In genomic region chr18:54957987-54958386, GRCh38 we compare ENCODE assay signal across 18 cellular contexts. TPM values are rescaled to one million over a fixed set of nuclear protein-coding genes. Genes with fewer than 3 reads are reported as not detected.
DNase-seq lines count a peak whose midpoint lies in the region; ATAC-seq, FAIRE-seq and TF ChIP-seq lines count a peak whose summit lies in the region.
"Had no signal": no experiment of that assay in that cellular context is flagged by ENCODE, and none has a peak within 500 bp of the region (broad histone marks: within the 10 kb centered on the region; RNA-seq: fewer than 3 reads in every experiment).

No MANE protein-coding gene starts in this region.

- H3K4me1 Mint-ChIP-seq in astrocyte (ENCODE audit: low read depth, unreplicated experiment), result peaks cover 7% of the 10 kb centered on the region

- peak overlapping the region; percentile 85 for H3K4me2 ChIP-seq in astrocyte (ENCODE audit: low read length)

- no peaks in the 10 kb centered on the region for H3K79me2 ChIP-seq in astrocyte (ENCODE audit: insufficient read depth, low read length)

- CTCF ChIA-PET in HEK293T (lab: Yijun Ruan, JAX), result no interaction called here

- no peaks in the 10 kb centered on the region for H3K27me3 ChIP-seq in astrocyte (ENCODE audit: insufficient read depth, low read length)

- no peak overlapping the region for H3K27ac ChIP-seq in astrocyte (ENCODE audit: low read depth, low read length)

- intact Hi-C loops in sciatic nerve (cut with DNase I), result no loop called here

- ATAC-seq in sciatic nerve (peak; percentile 60), GM19328 (IDR thresholded peaks at IDR 0.05; ENCODE audit: unreplicated experiment) (no peak)
- ATAC-seq: esophagus mucosa; natural killer cell treated with Interleukin-12 subunit alpha and Interleukin-12 subunit beta and Interleukin-15 and Interleukin-18, amount 100 ng/mL, for 72 hours had no signal

- no peak overlapping the region for H2AFZ ChIP-seq in astrocyte (ENCODE audit: low read depth, low read length)

- H3K4me3 Mint-ChIP-seq in astrocyte (ENCODE audit: unreplicated experiment), result peak overlapping the region; percentile 85
- H3K4me3 Mint-ChIP-seq: immature natural killer cell; natural killer cell treated with Interleukin-12 subunit alpha and Interleukin-12 subunit beta and Interleukin-15 and Interleukin-18, amount 100 ng/mL, for 72 hours; T-helper 1 cell treated with Interleukin-12 subunit alpha and Interleukin-12 subunit beta and Interleukin-4 antibody, amounts not matched to agents 30 μg/mL and 1 μg/mL, for 36 hours had no signal

- H3K4me3 ChIP-seq in astrocyte (ENCODE audit: insufficient read depth, low read depth, low read length), result no peak overlapping the region

- H3K9me3 Mint-ChIP-seq in astrocyte (ENCODE audit: unreplicated experiment), result no peaks in the 10 kb centered on the region
- H3K9me3 Mint-ChIP-seq: activated T-helper 2 cell treated with anti-CD3 and anti-CD28 coated beads, Interferon-gamma antibody, Interleukin-2, Interleukin-4, amounts not matched to agents 10 μg/mL and 5 μg/mL and 100 μg/mL, durations not matched to agents 14 hours and 24 hours and 36 hours; brain; immature natural killer cell; natural killer cell treated with Interleukin-12 subunit alpha and Interleukin-12 subunit beta and Interleukin-15 and Interleukin-18, amount 100 ng/mL, for 72 hours; T-helper 1 cell treated with Interleukin-12 subunit alpha and Interleukin-12 subunit beta and Interleukin-4 antibody, amounts not matched to agents 30 μg/mL and 1 μg/mL, for 36 hours had no signal

- DNase-seq in ELF-1 (ENCODE audit: low read depth, low spot score) (peak; percentile 14), astrocyte (ENCODE audit: low read depth) (no peak), iris pigment epithelial cell (ENCODE audit: low read depth) (peak; percentile 85), sciatic nerve (ENCODE audit: low spot score) (no peak), HEK293T (ENCODE audit: extremely low spot score) (no peak), NCI-H146 (lab: John Stamatoyannopoulos, UW) (no peak)
- DNase-seq in activated CD8-positive, alpha-beta memory T cell treated with anti-CD3 and anti-CD28 coated beads for 24 hours, result no peak
- DNase-seq: DMS79 treated with DMSO at 0.1 percent for 48 hours, immature natural killer cell had no signal

- H3K9ac ChIP-seq in astrocyte (ENCODE audit: low read length), result no peak overlapping the region

- POLR2A ChIA-PET in HEK293T (lab: Yijun Ruan, JAX), result no interaction called here

- H3K4me1 ChIP-seq in astrocyte (ENCODE audit: insufficient read depth, low read length), result no peaks in the 10 kb centered on the region

- H4K20me1 ChIP-seq in astrocyte (ENCODE audit: insufficient read depth, low read length), result no peaks in the 10 kb centered on the region

- no peak for FAIRE-seq in astrocyte (lab: Jason Lieb, UNC)
- FAIRE-seq: GM12892, H1 had no signal

- no peaks in the 10 kb centered on the region for H3K36me3 Mint-ChIP-seq in astrocyte (ENCODE audit: low read depth, unreplicated experiment)
- H3K36me3 Mint-ChIP-seq: brain; immature natural killer cell; natural killer cell treated with Interleukin-12 subunit alpha and Interleukin-12 subunit beta and Interleukin-15 and Interleukin-18, amount 100 ng/mL, for 72 hours had no signal

- no peak overlapping the region for H3K27ac Mint-ChIP-seq in astrocyte (ENCODE audit: unreplicated experiment)
- H3K27ac Mint-ChIP-seq: activated T-helper 2 cell treated with anti-CD3 and anti-CD28 coated beads, Interferon-gamma antibody, Interleukin-2, Interleukin-4, amounts not matched to agents 10 μg/mL and 5 μg/mL and 100 μg/mL, durations not matched to agents 14 hours and 24 hours and 36 hours; brain; immature natural killer cell; natural killer cell treated with Interleukin-12 subunit alpha and Interleukin-12 subunit beta and Interleukin-15 and Interleukin-18, amount 100 ng/mL, for 72 hours; T-helper 1 cell treated with Interleukin-12 subunit alpha and Interleukin-12 subunit beta and Interleukin-4 antibody, amounts not matched to agents 30 μg/mL and 1 μg/mL, for 36 hours had no signal

- no peaks in the 10 kb centered on the region for H3K9me3 ChIP-seq in astrocyte (ENCODE audit: insufficient read depth, low read depth, low read length)

- TF ChIP-seq CTCF in astrocyte (IDR thresholded peaks at IDR 0.05; ENCODE audit: insufficient read depth, low read depth, low read length), result no peak

- H3K36me3 ChIP-seq in astrocyte (ENCODE audit: insufficient read depth, low read length), result no peaks in the 10 kb centered on the region

- H3K27me3 Mint-ChIP-seq in astrocyte (ENCODE audit: low read depth, unreplicated experiment), result no peaks in the 10 kb centered on the region

TF ChIP-seq in HEK293T, 16 proteins besides CTCF, POLR2A, EP300 and RAD21:
- TF ChIP-seq, protein P1, sequence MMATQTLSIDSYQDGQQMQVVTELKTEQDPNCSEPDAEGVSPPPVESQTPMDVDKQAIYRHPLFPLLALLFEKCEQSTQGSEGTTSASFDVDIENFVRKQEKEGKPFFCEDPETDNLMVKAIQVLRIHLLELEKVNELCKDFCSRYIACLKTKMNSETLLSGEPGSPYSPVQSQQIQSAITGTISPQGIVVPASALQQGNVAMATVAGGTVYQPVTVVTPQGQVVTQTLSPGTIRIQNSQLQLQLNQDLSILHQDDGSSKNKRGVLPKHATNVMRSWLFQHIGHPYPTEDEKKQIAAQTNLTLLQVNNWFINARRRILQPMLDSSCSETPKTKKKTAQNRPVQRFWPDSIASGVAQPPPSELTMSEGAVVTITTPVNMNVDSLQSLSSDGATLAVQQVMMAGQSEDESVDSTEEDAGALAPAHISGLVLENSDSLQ (IDR thresholded peaks at IDR 0.05), result no peak
- TF ChIP-seq HDGF (IDR thresholded peaks at IDR 0.05; ENCODE audit: borderline replicate concordance), result no peak
- no peak for TF ChIP-seq BHLHE40 (IDR thresholded peaks at IDR 0.05; ENCODE audit: borderline replicate concordance)
- no peak for TF ChIP-seq ZNF384 (IDR thresholded peaks at IDR 0.05)
- no peak for TF ChIP-seq SUZ12 (IDR thresholded peaks at IDR 0.05)
- no peak for TF ChIP-seq L3MBTL2 (conservative IDR thresholded peaks at IDR 0.05)
- no peak for TF ChIP-seq LEF1 (IDR thresholded peaks at IDR 0.05; ENCODE audit: borderline replicate concordance)
- no peak for TF ChIP-seq ARNT (IDR thresholded peaks at IDR 0.05)
- TF ChIP-seq FOXM1 (IDR thresholded peaks at IDR 0.05; ENCODE audit: borderline replicate concordance), result no peak
- TF ChIP-seq CTBP1 (IDR thresholded peaks at IDR 0.05; ENCODE audit: borderline replicate concordance), result no peak
- TF ChIP-seq FOXK2 (IDR thresholded peaks at IDR 0.05), result no peak
- no peak for TF ChIP-seq FOXA1 (IDR thresholded peaks at IDR 0.05)
- TF ChIP-seq ELF4 (IDR thresholded peaks at IDR 0.05), result no peak
- TF ChIP-seq SP1 (IDR thresholded peaks at IDR 0.05), result no peak
- no peak for TF ChIP-seq NFRKB (IDR thresholded peaks at IDR 0.05)
- TF ChIP-seq TARDBP (IDR thresholded peaks at IDR 0.05), result no peak

RNA-seq across cellular contexts. Expression of gene CCDC68, which starts 1.3 kb away (rescaled TPM):
- 2.2 and 2.4 TPM in 2 replicates for total RNA-seq in astrocyte
- total RNA-seq in sciatic nerve, result 8.6 TPM
- total RNA-seq: activated T-helper 2 cell treated with anti-CD3 and anti-CD28 coated beads, Interferon-gamma antibody, Interleukin-2, Interleukin-4, amounts not matched to agents 10 μg/mL and 5 μg/mL and 100 μg/mL, durations not matched to agents 14 hours and 24 hours and 36 hours; OCI-LY7 had no signal

Comparison
In these comparisons a context has a peak if more than half of its experiments do, and no peak if none do; other contexts are left out.
1. DNase-seq: peak in ELF-1 (single experiment) and iris pigment epithelial cell (single experiment); none in astrocyte (single experiment), sciatic nerve (single experiment), HEK293T (single experiment), activated CD8-positive, alpha-beta memory T cell treated with anti-CD3 and anti-CD28 coated beads for 24 hours (single experiment) and NCI-H146 (single experiment).